17 cellular contexts compared by ENCODE assay signal in genomic region chr17:37702605-37703004, GRCh38. TPM values are rescaled to one million over a fixed set of nuclear protein-coding genes. Genes with fewer than 3 reads are reported as not detected.
DNase-seq lines count a peak whose midpoint lies in the region; FAIRE-seq and TF ChIP-seq lines count a peak whose summit lies in the region.
"Had no signal": no experiment of that assay in that cellular context is flagged by ENCODE, and none has a peak within 500 bp of the region (broad histone marks: within the 10 kb centered on the region; RNA-seq: fewer than 3 reads in every experiment).

No MANE protein-coding gene starts in this region.

- TF ChIP-seq EP300 in stomach (IDR thresholded peaks at IDR 0.05) = no peak

- H3K4me3 Mint-ChIP-seq in mesothelial cell of epicardium = no peak overlapping the region
- H3K4me3 Mint-ChIP-seq: central memory CD8-positive, alpha-beta T cell; WTC11 had no signal

- no peak overlapping the region for H3K4me3 ChIP-seq in stomach
- H3K4me3 ChIP-seq: heart right ventricle, right atrium auricular region had no signal

- DNase-seq in H54 (ENCODE audit: insufficient read length, low spot score) = peak; percentile 53
- peak; percentile 74 for DNase-seq in SW480 (ENCODE audit: low spot score)
- DNase-seq in fibroblast of the conjunctiva (ENCODE audit: low read depth) = peak; percentile 5
- no peak for DNase-seq in stomach
- DNase-seq in GM20000 (ENCODE audit: low spot score) = no peak
- no peak for DNase-seq in NCI-H345 (lab: John Stamatoyannopoulos, UW)
- DNase-seq in mesothelial cell of epicardium (ENCODE audit: low spot score in 2 of 2, unreplicated experiment in 2 of 2) = no peak
- DNase-seq in D721Med (ENCODE audit: insufficient read length, low spot score) = no peak
- DNase-seq: activated T-cell treated with anti-CD3 and anti-CD28 coated beads, Interleukin-2, amount 50 U/mL, for 1 hour; heart right ventricle; NCI-H2171; SHP77 had no signal

- TF ChIP-seq POLR2A in H54 (IDR thresholded peaks at IDR 0.05; ENCODE audit: low read depth, low read length) (no peak), stomach (IDR thresholded peaks at IDR 0.05) (no peak)

- H3K36me3 ChIP-seq in stomach = peaks cover 0 to 22% (median 18%) of the 10 kb centered on the region in 4 donors
- H3K36me3 ChIP-seq: heart right ventricle, right atrium auricular region had no signal

- H3K36me3 Mint-ChIP-seq in mesothelial cell of epicardium = no peaks in the 10 kb centered on the region
- H3K36me3 Mint-ChIP-seq: WTC11 had no signal

- H3K4me1 ChIP-seq in stomach = peaks cover 2 to 15% (median 6%) of the 10 kb centered on the region in 4 donors
- H3K4me1 ChIP-seq: heart right ventricle had no signal

- H3K27ac Mint-ChIP-seq in mesothelial cell of epicardium = no peak overlapping the region
- H3K27ac Mint-ChIP-seq: WTC11 had no signal

- H3K27me3 ChIP-seq in stomach = peaks cover 0 to 24% (median 0%) of the 10 kb centered on the region in 3 donors
- H3K27me3 ChIP-seq: right atrium auricular region had no signal

- no peak for FAIRE-seq in H54 (lab: Jason Lieb, UNC)
- FAIRE-seq in D721Med (lab: Jason Lieb, UNC) = no peak

- H3K4me1 Mint-ChIP-seq in mesothelial cell of epicardium = peaks cover 2% of the 10 kb centered on the region
- H3K4me1 Mint-ChIP-seq: central memory CD8-positive, alpha-beta T cell; WTC11 had no signal

- no peak for TF ChIP-seq CTCF in stomach (IDR thresholded peaks at IDR 0.05)
- TF ChIP-seq CTCF in GM20000 (IDR thresholded peaks at IDR 0.05; ENCODE audit: extremely low read depth, missing control alignments) = no peak
- TF ChIP-seq CTCF in mesothelial cell of epicardium (IDR thresholded peaks at IDR 0.05; ENCODE audit: unreplicated experiment) = no peak
- no peak for TF ChIP-seq CTCF in D721Med (IDR thresholded peaks at IDR 0.05; ENCODE audit: insufficient read depth, missing control alignments)

- no peaks in the 10 kb centered on the region for H3K9me3 ChIP-seq in stomach
- H3K9me3 ChIP-seq: heart right ventricle, right atrium auricular region had no signal

- peaks cover 32% of the 10 kb centered on the region for H3K27me3 Mint-ChIP-seq in mesothelial cell of epicardium (ENCODE audit: low read depth)

- H3K9me3 Mint-ChIP-seq in mesothelial cell of epicardium = no peaks in the 10 kb centered on the region
- H3K9me3 Mint-ChIP-seq: central memory CD8-positive, alpha-beta T cell; WTC11 had no signal

- peak overlapping the region in 3 of 5 donors; percentile 49 to 62 (median 58) for H3K27ac ChIP-seq in stomach
- H3K27ac ChIP-seq: heart right ventricle, KMS-11, right atrium auricular region had no signal

- intact Hi-C loops in stomach (cut with DNase I; ENCODE audit: low total_unique reads) = no loop called here

RNA-seq across cellular contexts. Expression of gene HNF1B, which starts 42.3 kb away (rescaled TPM):
- 10 to 100 TPM in 2 of 5 donors, 1 to 10 TPM in 2, under 1 TPM in 1; 0.58 to 19.2 (median 7.7) TPM for total RNA-seq in stomach
- polyA plus RNA-seq in stomach = 1 to 10 TPM; 4.4 to 7.3 (median 6.7) TPM
- 0.14 to 0.31 TPM (median 0.29 TPM) in 3 replicates for total RNA-seq in mesothelial cell of epicardium
- total RNA-seq: heart right ventricle, mononuclear cell, right atrium auricular region had no signal
- polyA plus RNA-seq: heart right ventricle had no signal

RNA-seq across cellular contexts. Expression of gene DDX52, which starts 59.4 kb away (rescaled TPM):
- total RNA-seq in stomach = 10 to 100 TPM in 4 of 5 donors, 1 to 10 TPM in 1; 7.1 to 40.0 (median 27.8) TPM
- polyA plus RNA-seq in stomach = 10 to 100 TPM in 1 of 3 donors, 1 to 10 TPM in 2; 8.4 to 10.7 (median 9.6) TPM
- 45.8 to 49.0 TPM (median 48.3 TPM) in 3 replicates for total RNA-seq in mesothelial cell of epicardium

Comparison
In these comparisons a context has a peak if more than half of its experiments do, and no peak if none do; other contexts are left out.
1. DNase-seq: peak in H54 (single experiment), SW480 (single experiment) and fibroblast of the conjunctiva (single experiment); none in stomach (single experiment), GM20000 (single experiment), NCI-H345 (single experiment), mesothelial cell of epicardium (0 of 2) and D721Med (single experiment).